In the genomic region with DNA sequence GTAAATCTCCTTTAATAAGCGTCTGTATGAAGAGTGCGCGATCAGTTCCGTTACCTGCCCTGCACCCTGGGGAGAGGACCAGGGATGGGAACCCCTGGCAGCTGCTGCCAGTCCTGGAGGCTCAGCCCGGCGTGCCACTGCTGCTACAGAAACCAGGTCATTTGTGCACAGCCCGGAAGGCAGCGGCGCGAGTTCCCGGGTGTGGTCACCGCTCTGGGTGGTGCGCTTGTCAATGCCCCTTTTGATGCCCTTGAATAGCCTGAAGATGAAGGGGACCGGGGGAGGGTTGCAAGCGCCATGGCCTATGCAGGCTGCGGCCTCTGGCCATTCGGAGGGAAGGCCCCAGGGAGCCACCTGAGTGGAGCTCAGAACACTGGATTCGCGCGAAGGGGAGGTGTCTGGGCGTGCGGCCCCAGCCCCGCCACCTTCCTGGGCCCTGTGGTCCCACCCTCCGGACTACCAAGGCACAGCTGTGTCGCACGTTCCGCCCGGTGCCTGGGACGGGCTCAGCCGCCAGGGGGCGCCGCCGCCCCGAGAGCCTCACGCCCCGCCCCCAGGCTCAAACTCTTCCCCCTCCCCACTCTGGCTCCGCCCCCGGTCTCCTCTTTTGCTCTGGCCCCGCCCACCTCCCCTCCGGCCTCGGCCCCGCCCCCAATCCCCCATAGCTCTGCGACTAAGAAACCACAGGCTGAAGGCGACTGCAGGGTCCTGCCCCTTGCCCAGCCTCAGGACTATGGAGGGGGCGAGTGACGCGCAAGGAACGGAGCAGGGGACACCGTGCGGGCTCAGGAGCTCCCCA, we compare ENCODE assay signal across 8 cellular contexts. TPM values are rescaled to one million over a fixed set of nuclear protein-coding genes. Genes with fewer than 3 reads are reported as not detected.
DNase-seq lines count a peak whose midpoint lies in the region; TF ChIP-seq lines count a peak whose summit lies in the region.

No MANE protein-coding gene starts in this region.

- no peaks in the 10 kb centered on the region for H3K4me1 ChIP-seq in breast epithelium

- intact Hi-C loops in breast epithelium (cut with DNase I; ENCODE audit: low total_unique reads) = no loop called here

- H3K4me3 ChIP-seq in WI38 (ENCODE audit: low read depth, low read length) = no peak overlapping the region
- peak overlapping the region; percentile 25 to 39 (median 30) for H3K4me3 ChIP-seq in breast epithelium

- no peak overlapping the region for H3K27ac ChIP-seq in breast epithelium

- no peaks in the 10 kb centered on the region for H3K9me3 ChIP-seq in breast epithelium

- peaks cover 17% of the 10 kb centered on the region for H3K36me3 ChIP-seq in breast epithelium

- DNase-seq in NCI-H2196 (lab: John Stamatoyannopoulos, UW; ENCODE audit: unreplicated experiment) (peak; percentile 45), NCI-H2196 treated with DMSO at 0.1 percent for 48 hours (lab: John Stamatoyannopoulos, UW; ENCODE audit: unreplicated experiment) (no peak), breast epithelium (ENCODE audit: low spot score in 2 of 2) (no peak), inferior parietal cortex (ENCODE audit: extremely low spot score) (peak; percentile 52), NCI-H2171 (lab: John Stamatoyannopoulos, UW) (no peak), mesenteric fat pad (ENCODE audit: low spot score) (no peak)
- DNase-seq in stimulated activated CD4-positive, alpha-beta T cell treated with anti-CD3 and anti-CD28 coated beads, Interleukin-12 subunit alpha, Interleukin-12 subunit beta, amount 100 ng/mL, for 48 hours (ENCODE audit: low read depth in 2 of 3, low spot score in 1 of 3) = peak; percentile 65 to 71 (median 69)

- TF ChIP-seq POLR2A in breast epithelium (IDR thresholded peaks at IDR 0.05) = no peak

- TF ChIP-seq CTCF in WI38 (IDR thresholded peaks at IDR 0.05; ENCODE audit: low read depth, low read length) = peak; percentile 56; the same call in 1 of the 2 replicates
- TF ChIP-seq CTCF in breast epithelium (IDR thresholded peaks at IDR 0.05) = peak in 1 of 3 donors; percentile 41

- no peaks in the 10 kb centered on the region for H3K27me3 ChIP-seq in breast epithelium

RNA-seq across cellular contexts. Expression of a gene that starts 16.5 kb away (rescaled TPM):
- total RNA-seq in breast epithelium (10 to 100 TPM; 20.0 to 25.9 (median 23.3) TPM), mesenteric fat pad (37.6 TPM)

Comparison
In these comparisons a context has a peak if more than half of its experiments do, and no peak if none do; other contexts are left out.
1. DNase-seq: peak in NCI-H2196 (single experiment), inferior parietal cortex (single experiment) and stimulated activated CD4-positive, alpha-beta T cell treated with anti-CD3 and anti-CD28 coated beads, Interleukin-12 subunit alpha, Interleukin-12 subunit beta, amount 100 ng/mL, for 48 hours (3 of 3); none in NCI-H2196 treated with DMSO at 0.1 percent for 48 hours (single experiment), breast epithelium (0 of 2), NCI-H2171 (single experiment) and mesenteric fat pad (single experiment).